ENCODE assay signal across 1 cellular context in genomic region chr4:54499308-54500074, GRCh38.
TF ChIP-seq lines count a peak whose summit lies in the region.

No MANE protein-coding gene starts in this region.

TF ChIP-seq in SK-N-SH treated with all-trans-retinoic acid at 6 μM for 48 hours, 23 proteins besides CTCF, POLR2A, EP300 and RAD21 (continued from another document):
- no peak for TF ChIP-seq CSRNP3 (CRISPR knock-in tag; IDR thresholded peaks at IDR 0.05)
- no peak for TF ChIP-seq TCF4 (CRISPR knock-in tag; IDR thresholded peaks at IDR 0.05; ENCODE audit: borderline replicate concordance)
- no peak for TF ChIP-seq ZNF8 (CRISPR knock-in tag; IDR thresholded peaks at IDR 0.05)
- no peak for TF ChIP-seq TSHZ2 (CRISPR knock-in tag; IDR thresholded peaks at IDR 0.05)
- no peak for TF ChIP-seq ESRRG (CRISPR knock-in tag; IDR thresholded peaks at IDR 0.05)
- no peak for TF ChIP-seq GLIS3 (CRISPR knock-in tag; IDR thresholded peaks at IDR 0.05)
- TF ChIP-seq BACH2 (CRISPR knock-in tag; IDR thresholded peaks at IDR 0.05; ENCODE audit: borderline replicate concordance): no peak
- TF ChIP-seq ZFP30 (CRISPR knock-in tag; IDR thresholded peaks at IDR 0.05): no peak
